1 cellular context compared by ENCODE assay signal in the genomic region with DNA sequence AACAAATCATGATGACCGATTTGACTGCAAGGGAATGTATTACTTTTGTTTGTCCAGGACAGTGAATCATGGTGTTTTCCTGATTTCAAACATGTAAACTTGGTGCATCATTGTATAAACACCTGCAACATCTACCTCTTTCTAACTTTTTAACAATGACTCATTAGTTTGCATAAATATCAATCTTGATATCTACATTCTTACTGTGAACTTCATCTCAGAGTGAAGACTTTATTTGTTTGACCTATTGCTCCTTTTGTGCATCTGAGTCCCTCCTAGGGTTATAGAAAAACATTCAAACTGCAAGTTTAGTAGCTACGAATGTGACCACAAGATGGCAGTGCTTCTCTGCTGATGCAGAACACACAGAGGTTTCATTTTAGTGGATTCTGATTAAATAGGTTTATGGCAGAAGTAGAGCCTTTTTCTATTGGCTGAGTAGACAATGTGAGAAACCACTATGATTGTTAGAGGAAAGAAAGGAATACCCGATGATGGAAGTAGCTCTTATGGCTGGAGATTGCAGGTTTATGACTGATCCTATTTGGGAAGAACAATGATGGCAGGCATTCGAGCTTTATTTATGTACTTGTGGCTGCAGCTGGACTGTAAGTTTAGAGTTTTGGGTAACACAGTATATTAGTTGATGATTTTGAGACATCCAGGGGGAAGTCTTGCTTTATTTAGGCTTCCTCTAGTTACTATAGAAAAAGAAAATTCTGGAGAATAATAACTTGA.
TF ChIP-seq lines count a peak whose summit lies in the region.

No MANE protein-coding gene starts in this region.

TF ChIP-seq in H1, 55 proteins besides CTCF, POLR2A, EP300 and RAD21 (continued from another document):
- TF ChIP-seq, protein P1, sequence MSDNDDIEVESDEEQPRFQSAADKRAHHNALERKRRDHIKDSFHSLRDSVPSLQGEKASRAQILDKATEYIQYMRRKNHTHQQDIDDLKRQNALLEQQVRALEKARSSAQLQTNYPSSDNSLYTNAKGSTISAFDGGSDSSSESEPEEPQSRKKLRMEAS (IDR thresholded peaks at IDR 0.05), result no peak
- TF ChIP-seq TBP (IDR thresholded peaks at IDR 0.05; ENCODE audit: low read depth, low read length) (no peak), SIX5 (IDR thresholded peaks at IDR 0.05; ENCODE audit: low read depth, low read length) (no peak), RFX5 (IDR thresholded peaks at IDR 0.05; ENCODE audit: borderline replicate concordance, low read depth, low read length) (no peak), RXRA (IDR thresholded peaks at IDR 0.05; ENCODE audit: insufficient read depth, low read depth, low read length) (no peak), SAP30 (IDR thresholded peaks at IDR 0.05; ENCODE audit: insufficient read depth, insufficient replicate concordance, low read length) (no peak), KDM4A (IDR thresholded peaks at IDR 0.05; ENCODE audit: low read depth, low read length, severe bottlenecking) (no peak), ZNF274 (IDR thresholded peaks at IDR 0.05; ENCODE audit: borderline replicate concordance, extremely low read depth, low read length) (no peak), NANOG (IDR thresholded peaks at IDR 0.05; ENCODE audit: insufficient read depth, low read depth, low read length, poor library complexity, severe bottlenecking) (no peak), SIRT6 (IDR thresholded peaks at IDR 0.05; ENCODE audit: low read length) (no peak), TAF7 (optimal IDR thresholded peaks at IDR 0.05; ENCODE audit: borderline replicate concordance, low read depth, low read length) (no peak), NRF1 (IDR thresholded peaks at IDR 0.05; ENCODE audit: low read depth, low read length) (no peak), FOSL1 (IDR thresholded peaks at IDR 0.05; ENCODE audit: insufficient read depth, low read depth, low read length) (no peak), SP2 (IDR thresholded peaks at IDR 0.05; ENCODE audit: low read length) (no peak)
- TF ChIP-seq, protein P2, sequence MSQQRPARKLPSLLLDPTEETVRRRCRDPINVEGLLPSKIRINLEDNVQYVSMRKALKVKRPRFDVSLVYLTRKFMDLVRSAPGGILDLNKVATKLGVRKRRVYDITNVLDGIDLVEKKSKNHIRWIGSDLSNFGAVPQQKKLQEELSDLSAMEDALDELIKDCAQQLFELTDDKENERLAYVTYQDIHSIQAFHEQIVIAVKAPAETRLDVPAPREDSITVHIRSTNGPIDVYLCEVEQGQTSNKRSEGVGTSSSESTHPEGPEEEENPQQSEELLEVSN (IDR thresholded peaks at IDR 0.05), result no peak
